In genomic region chr15:52023169-52023922, GRCh38 we compare ENCODE assay signal across 13 cellular contexts. TPM values are rescaled to one million over a fixed set of nuclear protein-coding genes. Genes with fewer than 3 reads are reported as not detected.
DNase-seq lines count a peak whose midpoint lies in the region; ATAC-seq, FAIRE-seq and TF ChIP-seq lines count a peak whose summit lies in the region.
"Had no signal": no experiment of that assay in that cellular context is flagged by ENCODE, and none has a peak within 500 bp of the region (broad histone marks: within the 10 kb centered on the region; RNA-seq: fewer than 3 reads in every experiment).

No MANE protein-coding gene starts in this region.

- no peak for TF ChIP-seq EP300 in A549 (IDR thresholded peaks at IDR 0.05)

- no peak overlapping the region for H3K4ac ChIP-seq in H9 (ENCODE audit: low read depth, low read length)

- FAIRE-seq in A549 (lab: Jason Lieb, UNC) = no peak
- FAIRE-seq in astrocyte (lab: Jason Lieb, UNC) = no peak
- FAIRE-seq: colon had no signal

- no peaks in the 10 kb centered on the region for H3K27me3 ChIP-seq in H9 (ENCODE audit: insufficient read depth, low read length)
- H3K27me3 ChIP-seq in astrocyte (ENCODE audit: insufficient read depth, low read length) = no peaks in the 10 kb centered on the region
- H3K27me3 ChIP-seq: gastroesophageal sphincter had no signal

- H4K20me1 ChIP-seq in H9 (ENCODE audit: control insufficient read depth, insufficient read depth, insufficient read length) = no peaks in the 10 kb centered on the region
- peaks cover 40% of the 10 kb centered on the region for H4K20me1 ChIP-seq in astrocyte (ENCODE audit: insufficient read depth, low read length)

- peaks cover 28 to 38% of the 10 kb centered on the region in 2 experiments for H3K4me1 Mint-ChIP-seq in H9
- H3K4me1 Mint-ChIP-seq in astrocyte (ENCODE audit: low read depth, unreplicated experiment) = peaks cover 21% of the 10 kb centered on the region
- H3K4me1 Mint-ChIP-seq in mesothelial cell of epicardium = peaks cover 34% of the 10 kb centered on the region

- H4K5ac ChIP-seq in H9 (ENCODE audit: insufficient read length, low read depth, low read length) = no peak overlapping the region

- H3K9me3 ChIP-seq in A549 (no peaks in the 10 kb centered on the region), H9 (ENCODE audit: control insufficient read depth, low read depth, low read length) (no peaks in the 10 kb centered on the region), astrocyte (ENCODE audit: insufficient read depth, low read depth, low read length) (no peaks in the 10 kb centered on the region)
- H3K9me3 ChIP-seq: gastroesophageal sphincter had no signal

- H3K27me3 Mint-ChIP-seq in H9 (ENCODE audit: low read depth) = no peaks in the 10 kb centered on the region
- no peaks in the 10 kb centered on the region for H3K27me3 Mint-ChIP-seq in astrocyte (ENCODE audit: low read depth, unreplicated experiment)
- H3K27me3 Mint-ChIP-seq in mesothelial cell of epicardium (ENCODE audit: low read depth) = no peaks in the 10 kb centered on the region

- peaks cover 42% of the 10 kb centered on the region; the same call in 1 of the 2 replicates for H3K79me2 ChIP-seq in H9 (ENCODE audit: insufficient read depth, low read length)
- peaks cover 87% of the 10 kb centered on the region for H3K79me2 ChIP-seq in astrocyte (ENCODE audit: insufficient read depth, low read length)

- POLR2A ChIA-PET in A549 (lab: Yijun Ruan, JAX) = no interaction called here

- no peaks in the 10 kb centered on the region for H3K36me3 ChIP-seq in astrocyte (ENCODE audit: insufficient read depth, low read length)
- H3K36me3 ChIP-seq: gastroesophageal sphincter had no signal

- no peak overlapping the region for H2AK5ac ChIP-seq in H9 (ENCODE audit: insufficient read length, low read length)

- H3K27ac Mint-ChIP-seq in H9 = peak overlapping the region; percentile 70 to 94 (median 92); a peak in 6 of 7 replicates
- H3K27ac Mint-ChIP-seq in astrocyte (ENCODE audit: unreplicated experiment) = peak overlapping the region; percentile 47
- peak overlapping the region; percentile 48 for H3K27ac Mint-ChIP-seq in mesothelial cell of epicardium

- H2AFZ ChIP-seq in H9 (ENCODE audit: low read length) = no peak overlapping the region
- H2AFZ ChIP-seq in astrocyte (ENCODE audit: low read depth, low read length) = no peak overlapping the region

- H2BK15ac ChIP-seq in H9 (ENCODE audit: low read depth, low read length) = no peak overlapping the region

- H3K4me3 Mint-ChIP-seq in H9 = peak overlapping the region in 1 of 2 experiments; percentile 38; a peak in 1 of 5 replicates
- no peak overlapping the region for H3K4me3 Mint-ChIP-seq in astrocyte (ENCODE audit: unreplicated experiment)
- no peak overlapping the region for H3K4me3 Mint-ChIP-seq in mesothelial cell of epicardium

- no peak overlapping the region for H3K14ac ChIP-seq in H9 (ENCODE audit: insufficient read depth, low read length)

- no peak overlapping the region for H3K56ac ChIP-seq in H9 (ENCODE audit: insufficient read length, low read depth, low read length)

- ATAC-seq in A549 (no peak), GM21367 (IDR thresholded peaks at IDR 0.05; ENCODE audit: unreplicated experiment) (no peak)
- ATAC-seq: gastroesophageal sphincter, PC-3 had no signal

- H3K36me3 Mint-ChIP-seq in H9 (ENCODE audit: insufficient read depth in 1 of 3, low read depth in 3 of 3) = peaks cover 0 to 11% (median 0%) of the 10 kb centered on the region in 3 experiments; a peak in 4 of 7 replicates
- peaks cover 2% of the 10 kb centered on the region for H3K36me3 Mint-ChIP-seq in astrocyte (ENCODE audit: low read depth, unreplicated experiment)
- H3K36me3 Mint-ChIP-seq in mesothelial cell of epicardium = peaks cover 4% of the 10 kb centered on the region

- no peak overlapping the region for H2BK20ac ChIP-seq in H9 (ENCODE audit: low read depth, low read length, poor library complexity, severe bottlenecking)

- no peak overlapping the region for H3K23ac ChIP-seq in H9 (ENCODE audit: insufficient read length, low read depth, low read length)

- no peak; the same call in 2 of the 3 replicates for TF ChIP-seq CTCF in A549 (IDR thresholded peaks at IDR 0.05)
- TF ChIP-seq CTCF in H9 (conservative IDR thresholded peaks at IDR 0.05) = no peak
- TF ChIP-seq CTCF in astrocyte (IDR thresholded peaks at IDR 0.05; ENCODE audit: insufficient read depth, low read depth, low read length) = no peak
- TF ChIP-seq CTCF in mesothelial cell of epicardium (IDR thresholded peaks at IDR 0.05; ENCODE audit: unreplicated experiment) = no peak

- peaks cover 7% of the 10 kb centered on the region for H3K79me1 ChIP-seq in H9 (ENCODE audit: insufficient read depth, low read depth, low read length, poor library complexity, severe bottlenecking)

- no peak overlapping the region for H4K8ac ChIP-seq in H9 (replicated peaks; ENCODE audit: insufficient read length, low read depth, low read length)

- peaks cover 6% of the 10 kb centered on the region for H3K23me2 ChIP-seq in H9 (ENCODE audit: insufficient read length, low read depth, low read length, poor library complexity, severe bottlenecking)

- no peak overlapping the region; the same call in 2 of the 3 replicates for H3K4me3 ChIP-seq in A549
- no peak overlapping the region for H3K4me3 ChIP-seq in astrocyte (ENCODE audit: insufficient read depth, low read depth, low read length)
- H3K4me3 ChIP-seq: gastroesophageal sphincter had no signal

- 94% methylated on average over 13 of the region's 13 CpGs for WGBS in A549 (ENCODE audit: missing lambda C conversion rate)
- WGBS in H9 (ENCODE audit: extremely low coverage, insufficient read length, low lambda C conversion rate) = no CpG with 5 or more reads among the region's 13 CpGs

- DNase-seq in A549 (ENCODE audit: low read depth in 1 of 2, low spot score in 1 of 2) = peak in 1 of 2 experiments; percentile 38
- no peak for DNase-seq in H9
- DNase-seq in astrocyte (ENCODE audit: low read depth) = no peak
- no peak for DNase-seq in mesothelial cell of epicardium (ENCODE audit: low spot score in 2 of 2, unreplicated experiment in 2 of 2)
- no peak for DNase-seq in glomerular visceral epithelial cell (ENCODE audit: extremely low spot score)
- no peak for DNase-seq in head of caudate nucleus
- no peak for DNase-seq in OCI-M2 (lab: John Stamatoyannopoulos, UW; ENCODE audit: unreplicated experiment)
- DNase-seq: activated effector memory CD4-positive, alpha-beta T cell treated with Interleukin-2 at 50 U/mL for 16 hours; NCI-H1694 treated with DMSO at 0.1 percent for 48 hours; PC-3 had no signal

- no peak for TF ChIP-seq POLR2A in A549 (IDR thresholded peaks at IDR 0.05; ENCODE audit: low read length)

- no peak overlapping the region for H2BK5ac ChIP-seq in H9 (ENCODE audit: insufficient read length, low read length)

- intact Hi-C loops in head of caudate nucleus (cut with DNase I) = no loop called here

- H3K18ac ChIP-seq in H9 (ENCODE audit: insufficient read length, low read depth, low read length) = no peak overlapping the region

- peak overlapping the region; percentile 84 for H3K4me2 ChIP-seq in A549
- no peak overlapping the region for H3K4me2 ChIP-seq in H9 (ENCODE audit: insufficient read depth, insufficient read length, low read length)
- H3K4me2 ChIP-seq in astrocyte (ENCODE audit: low read length) = peak overlapping the region; percentile 21

- H3K4me1 ChIP-seq in A549 = peaks cover 32% of the 10 kb centered on the region; the same call in 2 of the 3 replicates
- H3K4me1 ChIP-seq in H9 (ENCODE audit: insufficient read depth, low read length) = no peaks in the 10 kb centered on the region; the same call in 1 of the 2 replicates
- peaks cover 14% of the 10 kb centered on the region for H3K4me1 ChIP-seq in astrocyte (ENCODE audit: insufficient read depth, low read length)

- H3K9ac ChIP-seq in H9 (ENCODE audit: extremely low read depth, insufficient read length, low read length) (no peak overlapping the region), astrocyte (ENCODE audit: low read length) (no peak overlapping the region)

- CTCF ChIA-PET in A549 (lab: Yijun Ruan, JAX) = interaction anchor here (0.7 to 2.3 kb wide), 6 partner anchors 10 to 476 kb away, joined by 3 to 6 read pairs (median 3); no protein-coding TSS in a partner anchor

- H2BK12ac ChIP-seq in H9 (ENCODE audit: insufficient read length, low read depth, low read length) = no peak overlapping the region

- no peak overlapping the region for H2BK120ac ChIP-seq in H9 (ENCODE audit: low read depth, low read length, poor library complexity, severe bottlenecking)

- H3T11ph ChIP-seq in H9 (ENCODE audit: low read length) = no peak overlapping the region

- H4K91ac ChIP-seq in H9 (ENCODE audit: insufficient read length, low read depth, low read length) = no peak overlapping the region

- H3K27ac ChIP-seq in A549 (peak overlapping the region; percentile 79 to 82; a peak in 5 of 6 replicates), H9 (ENCODE audit: insufficient read length, low read depth, low read length) (no peak overlapping the region), astrocyte (ENCODE audit: low read depth, low read length) (no peak overlapping the region)

- TF ChIP-seq RAD21 in A549 (conservative IDR thresholded peaks at IDR 0.05 in 1 of 2, IDR thresholded peaks at IDR 0.05 in 1 of 2) = peak; percentile 22 to 29; a peak in 1 of 5 replicates

- H3K9me3 Mint-ChIP-seq in H9 = peaks cover 2 to 4% of the 10 kb centered on the region in 2 experiments; a peak in 1 of 5 replicates
- H3K9me3 Mint-ChIP-seq in astrocyte (ENCODE audit: unreplicated experiment) = no peaks in the 10 kb centered on the region
- H3K9me3 Mint-ChIP-seq in mesothelial cell of epicardium = no peaks in the 10 kb centered on the region

TF ChIP-seq in A549, 52 proteins besides CTCF, POLR2A, EP300 and RAD21 (continues in another document):
- TF ChIP-seq RNF2 (IDR thresholded peaks at IDR 0.05; ENCODE audit: borderline replicate concordance, low read depth) (no peak), TP53 (CRISPR knock-in tag; IDR thresholded peaks at IDR 0.05) (no peak), HOXA7 (CRISPR knock-in tag; IDR thresholded peaks at IDR 0.05) (no peak), CBX8 (IDR thresholded peaks at IDR 0.05) (no peak)

RNA-seq across cellular contexts. Expression of gene MAPK6, which starts 4.3 kb away (rescaled TPM):
- polyA plus RNA-seq in A549 (2011; rRNA removed) (94.7 and 126 TPM in 2 replicates), A549 (2017; fragmentation: RNase III; extraction: RNeasy Plus Mini Kit Qiagen cat#74134 plus additional on column Dnase treatment) (46.5 to 49.1 TPM (median 48.4 TPM) in 3 replicates)
- polyA plus RNA-seq in A549 (2012; cell fraction: cytosol; rRNA removed) = 15.3 and 16.6 TPM in 2 replicates
- 5.6 and 9.9 TPM in 2 replicates for polyA plus RNA-seq in A549 (2012; cell fraction: nucleus; rRNA removed)
- polyA minus RNA-seq in A549 (2011; rRNA and poly(A)+ RNA removed) = 65.2 and 66.6 TPM in 2 replicates
- total RNA-seq in H9 (2021) (88.6 and 94.1 TPM in 2 replicates), astrocyte (96.6 and 98.2 TPM in 2 replicates), mesothelial cell of epicardium (56.7 to 59.9 TPM (median 57.4 TPM) in 3 replicates)

RNA-seq across cellular contexts. Expression of gene LEO1, which starts 51.8 kb away (rescaled TPM):
- 19.2 and 22.3 TPM in 2 replicates for polyA plus RNA-seq in A549 (2011; rRNA removed)
- 7.5 and 10.9 TPM in 2 replicates for polyA plus RNA-seq in A549 (2012; cell fraction: cytosol; rRNA removed)
- 3.0 and 6.1 TPM in 2 replicates for polyA plus RNA-seq in A549 (2012; cell fraction: nucleus; rRNA removed)
- polyA plus RNA-seq in A549 (2017; fragmentation: RNase III; extraction: RNeasy Plus Mini Kit Qiagen cat#74134 plus additional on column Dnase treatment) = 60.2 to 61.3 TPM (median 60.3 TPM) in 3 replicates
- polyA minus RNA-seq in A549 (2011; rRNA and poly(A)+ RNA removed) = 4.5 and 5.4 TPM in 2 replicates
- 28.4 and 30.3 TPM in 2 replicates for total RNA-seq in H9 (2021)
- total RNA-seq in astrocyte = 24.1 and 25.5 TPM in 2 replicates
- total RNA-seq in mesothelial cell of epicardium = 20.2 to 22.4 TPM (median 20.4 TPM) in 3 replicates

Comparison
In these comparisons a context has a peak if more than half of its experiments do, and no peak if none do; other contexts are left out.
1. H3K27ac ChIP-seq: peak in A549 (2 of 2); none in H9 (single experiment) and astrocyte (single experiment).
2. Peak in every context shown above with its lines, with median percentiles within 50 percentile points of each other: H3K27ac Mint-ChIP-seq.